33 cellular contexts compared by ENCODE assay signal in the genomic region with DNA sequence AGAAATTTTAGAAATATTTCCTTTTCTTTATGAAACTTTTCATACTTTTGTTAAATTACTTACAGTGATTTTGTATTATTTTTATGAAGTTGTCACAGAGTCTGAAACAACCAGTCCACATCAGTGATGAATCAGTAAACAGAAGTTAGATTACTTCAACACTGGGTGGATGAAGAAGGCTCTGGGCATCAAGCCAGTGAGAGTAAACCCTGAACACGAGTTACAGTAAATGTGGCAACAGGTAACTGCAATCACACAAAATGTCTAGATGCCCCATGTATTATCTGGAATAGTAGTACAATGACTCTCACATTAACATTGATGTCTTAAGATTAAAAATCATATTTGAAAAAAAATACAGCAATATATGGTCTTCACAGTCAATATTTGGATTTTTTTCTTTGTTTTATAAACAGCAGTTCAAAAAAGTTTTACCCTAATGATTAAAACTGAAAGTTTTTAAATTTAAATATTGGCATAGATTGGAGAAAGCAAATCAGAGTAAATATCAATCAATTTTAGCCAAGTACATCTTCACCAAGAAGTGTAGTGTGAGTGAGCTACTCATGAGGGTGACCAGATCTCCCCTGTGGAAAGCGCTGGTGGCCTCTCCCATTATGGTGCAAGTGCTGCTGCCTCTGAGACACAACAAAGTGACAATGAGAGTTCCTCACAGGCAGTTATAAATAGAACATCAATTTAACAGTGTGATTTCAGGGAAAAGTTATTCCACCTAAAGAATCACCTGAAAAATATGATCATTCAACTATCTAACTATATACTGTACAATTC.
DNase-seq lines count a peak whose midpoint lies in the region; ATAC-seq, FAIRE-seq and TF ChIP-seq lines count a peak whose summit lies in the region.
"Had no signal": no experiment of that assay in that cellular context is flagged by ENCODE, and none has a peak within 500 bp of the region (broad histone marks: within the 10 kb centered on the region; RNA-seq: fewer than 3 reads in every experiment).

No MANE protein-coding gene starts in this region.

- no peak for TF ChIP-seq RAD21 in HepG2 (CRISPR knock-in tag; IDR thresholded peaks at IDR 0.05)

- no peaks in the 10 kb centered on the region for H4K20me1 ChIP-seq in HepG2 (ENCODE audit: insufficient read depth, low read length)

- DNase-seq in MCF 10A (ENCODE audit: unreplicated experiment): peak; percentile 76
- DNase-seq in breast epithelium (ENCODE audit: low spot score in 2 of 2): no peak
- DNase-seq in epithelial cell of prostate (ENCODE audit: low read depth, low spot score): peak; percentile 46
- DNase-seq in HepG2 (ENCODE audit: low spot score): peak; percentile 72
- DNase-seq in RWPE1 (ENCODE audit: low spot score): no peak
- DNase-seq in WERI-Rb-1: no peak
- DNase-seq: 8988T; activated CD4-positive, alpha-beta T cell treated with anti-CD3 and anti-CD28 coated beads for 4 hours; activated naive CD4-positive, alpha-beta T cell treated with anti-CD3 and anti-CD28 coated beads, Interleukin-2, amount 10 ng/mL, durations not matched to agents 7 days and 5 days; amygdala; DMS79 treated with DMSO at 0.1 percent for 48 hours; effector memory CD4-positive, alpha-beta T cell; GF-D8; kidney glomerular epithelial cell; MG63; NCI-H1105; NCI-H1930; NCI-H526; nephron progenitor cell; ovary; SJCRH30; stimulated activated naive CD4-positive, alpha-beta T cell; SW 1271; upper lobe of right lung had no signal

- POLR2A ChIA-PET in MCF 10A (lab: Yijun Ruan, JAX): no interaction called here
- POLR2A ChIA-PET in HepG2 (lab: Yijun Ruan, JAX): no interaction called here
- POLR2A ChIA-PET in RWPE1 (lab: Yijun Ruan, JAX; ENCODE audit: low non-redundant PET): no interaction called here

- intact Hi-C loops in MCF 10A (cut with micrococcal nuclease): no loop called here
- intact Hi-C loops in breast epithelium (cut with DNase I; ENCODE audit: low total_unique reads): no loop called here
- intact Hi-C loops in HepG2 (cut with micrococcal nuclease; ENCODE audit: unreplicated experiment): no loop called here

- H3K4me2 ChIP-seq in HepG2 (ENCODE audit: low read depth, low read length): no peak overlapping the region
- H3K4me2 ChIP-seq: GM23338 had no signal

- no peaks in the 10 kb centered on the region for H3K79me2 ChIP-seq in HepG2 (ENCODE audit: insufficient read depth, low read length)

- H3K27ac ChIP-seq in breast epithelium: no peak overlapping the region
- no peak overlapping the region for H3K27ac ChIP-seq in epithelial cell of prostate
- no peak overlapping the region for H3K27ac ChIP-seq in HepG2 (ENCODE audit: extremely low read length, insufficient read depth, low read length)
- H3K27ac ChIP-seq in RWPE1: no peak overlapping the region
- no peak overlapping the region for H3K27ac ChIP-seq in WERI-Rb-1
- H3K27ac ChIP-seq: coronary artery, esophagus muscularis mucosa, ovary, Peyer's patch, SJCRH30, skin epidermis, upper lobe of right lung had no signal

- H3K9ac ChIP-seq in HepG2 (ENCODE audit: insufficient read depth, low read depth, low read length): no peak overlapping the region

- H3K9me3 ChIP-seq in breast epithelium (no peaks in the 10 kb centered on the region), HepG2 (ENCODE audit: low read length) (no peaks in the 10 kb centered on the region; the same call in 1 of the 2 replicates), WERI-Rb-1 (ENCODE audit: severe bottlenecking) (no peaks in the 10 kb centered on the region)
- H3K9me3 ChIP-seq: esophagus muscularis mucosa, MG63, ovary, Peyer's patch, SJCRH30, upper lobe of right lung had no signal

- ATAC-seq in HepG2: peak; percentile 47; the same call in 1 of the 3 replicates
- ATAC-seq in HG02623 (IDR thresholded peaks at IDR 0.05; ENCODE audit: unreplicated experiment): no peak
- ATAC-seq in HG03342 (IDR thresholded peaks at IDR 0.05; ENCODE audit: unreplicated experiment): no peak
- ATAC-seq: activated T-helper 17 cell treated with anti-CD3 and anti-CD28 coated beads, Interleukin-2, amount 50 U/mL, for 72 hours; GM23338; K562; upper lobe of right lung had no signal

- H3K27ac Mint-ChIP-seq in MCF 10A (ENCODE audit: low read depth, unreplicated experiment): no peak overlapping the region
- H3K27ac Mint-ChIP-seq: activated naive CD4-positive, alpha-beta T cell treated with anti-CD3 and anti-CD28 coated beads, Interleukin-2, amount 10 ng/mL, durations not matched to agents 7 days and 5 days; activated T-helper 17 cell treated with anti-CD3 and anti-CD28 coated beads, Interleukin-2, amount 50 U/mL, for 72 hours; GM23338; nephron progenitor cell had no signal

- in situ Hi-C loops in HepG2 (cut with HindIII; ENCODE audit: extremely low pct_ligation_motif_present, low pct_unique_long_range_greater_than_20kb): no loop called here

- H3K4me3 Mint-ChIP-seq in MCF 10A (ENCODE audit: unreplicated experiment): no peak overlapping the region
- H3K4me3 Mint-ChIP-seq: activated naive CD4-positive, alpha-beta T cell treated with anti-CD3 and anti-CD28 coated beads, Interleukin-2, amount 10 ng/mL, durations not matched to agents 7 days and 5 days; activated T-helper 17 cell treated with anti-CD3 and anti-CD28 coated beads, Interleukin-2, amount 50 U/mL, for 72 hours; GM23338; nephron progenitor cell had no signal

- no peak for TF ChIP-seq CTCF in MCF 10A (IDR thresholded peaks at IDR 0.05; ENCODE audit: unreplicated experiment)
- TF ChIP-seq CTCF in breast epithelium (IDR thresholded peaks at IDR 0.05): no peak
- no peak for TF ChIP-seq CTCF in HepG2 (CRISPR knock-in tag; IDR thresholded peaks at IDR 0.05)
- no peak for TF ChIP-seq CTCF in RWPE1 (conservative IDR thresholded peaks at IDR 0.05; ENCODE audit: low read depth)
- TF ChIP-seq CTCF in WERI-Rb-1 (IDR thresholded peaks at IDR 0.05; ENCODE audit: low read depth, low read length): no peak

- 55% methylated on average over 2 of the region's 2 CpGs for WGBS in HepG2 (ENCODE audit: low lambda C conversion rate)

- no peaks in the 10 kb centered on the region for H3K36me3 Mint-ChIP-seq in MCF 10A (ENCODE audit: insufficient read depth, unreplicated experiment)
- H3K36me3 Mint-ChIP-seq: activated naive CD4-positive, alpha-beta T cell treated with anti-CD3 and anti-CD28 coated beads, Interleukin-2, amount 10 ng/mL, durations not matched to agents 7 days and 5 days had no signal

- no peak for TF ChIP-seq EP300 in HepG2 (IDR thresholded peaks at IDR 0.05; ENCODE audit: low read depth in 2 of 2, low read length in 2 of 2)
- no peak for TF ChIP-seq EP300 in HepG2 (CRISPR knock-in tag; IDR thresholded peaks at IDR 0.05; ENCODE audit: borderline replicate concordance)

- CTCF ChIA-PET in MCF 10A (lab: Yijun Ruan, JAX) (no interaction called here), HepG2 (lab: Yijun Ruan, JAX; ENCODE audit: low intra/inter-chr PET ratio, low total read pairs) (no interaction called here), RWPE1 (lab: Yijun Ruan, JAX) (no interaction called here)

- H2AFZ ChIP-seq in HepG2 (ENCODE audit: low read length): no peak overlapping the region
- H2AFZ ChIP-seq: GM23338 had no signal

- FAIRE-seq in HepG2 (lab: Jason Lieb, UNC): no peak
- FAIRE-seq: K562 had no signal

- H3K4me1 ChIP-seq in breast epithelium (no peaks in the 10 kb centered on the region), HepG2 (ENCODE audit: insufficient read depth, low read length) (no peaks in the 10 kb centered on the region)
- H3K4me1 ChIP-seq: esophagus muscularis mucosa, Peyer's patch, SJCRH30, upper lobe of right lung had no signal

- H3K36me3 ChIP-seq in breast epithelium (no peaks in the 10 kb centered on the region), HepG2 (replicated peaks in 1 of 2; ENCODE audit: control insufficient read depth in 1 of 2, insufficient read depth in 2 of 2, low read length in 2 of 2) (no peaks in the 10 kb centered on the region), WERI-Rb-1 (no peaks in the 10 kb centered on the region)
- H3K36me3 ChIP-seq: esophagus muscularis mucosa, MG63, ovary, Peyer's patch, SJCRH30, upper lobe of right lung had no signal

- no peaks in the 10 kb centered on the region for H3K27me3 Mint-ChIP-seq in MCF 10A (ENCODE audit: insufficient read depth, unreplicated experiment)
- H3K27me3 Mint-ChIP-seq: activated naive CD4-positive, alpha-beta T cell treated with anti-CD3 and anti-CD28 coated beads, Interleukin-2, amount 10 ng/mL, durations not matched to agents 7 days and 5 days; activated T-helper 17 cell treated with anti-CD3 and anti-CD28 coated beads, Interleukin-2, amount 50 U/mL, for 72 hours had no signal

- no TSS peak for BruUV-seq in MCF 10A (replicated peaks; lab: Mats Ljungman, UMichigan)
- BruUV-seq in HepG2 (replicated peaks; lab: Mats Ljungman, UMichigan): no TSS peak

- H3K9me3 Mint-ChIP-seq in MCF 10A (ENCODE audit: unreplicated experiment): peaks cover 17% of the 10 kb centered on the region

- H3K27me3 ChIP-seq in breast epithelium: no peaks in the 10 kb centered on the region
- H3K27me3 ChIP-seq in HepG2 (ENCODE audit: control insufficient read depth in 1 of 2, insufficient read depth in 2 of 2, low read length in 2 of 2): no peaks in the 10 kb centered on the region
- no peaks in the 10 kb centered on the region for H3K27me3 ChIP-seq in WERI-Rb-1 (ENCODE audit: insufficient read depth, low read depth, severe bottlenecking)
- H3K27me3 ChIP-seq: esophagus muscularis mucosa, MG63, ovary, Peyer's patch, SJCRH30, upper lobe of right lung had no signal

- TF ChIP-seq POLR2A in breast epithelium (IDR thresholded peaks at IDR 0.05) (no peak), HepG2 (IDR thresholded peaks at IDR 0.05; ENCODE audit: insufficient read depth in 1 of 2, low read depth in 2 of 2, low read length in 2 of 2) (no peak)

- H3K4me1 Mint-ChIP-seq in MCF 10A (ENCODE audit: insufficient read depth, unreplicated experiment): no peaks in the 10 kb centered on the region
- H3K4me1 Mint-ChIP-seq: activated naive CD4-positive, alpha-beta T cell treated with anti-CD3 and anti-CD28 coated beads, Interleukin-2, amount 10 ng/mL, durations not matched to agents 7 days and 5 days; activated T-helper 17 cell treated with anti-CD3 and anti-CD28 coated beads, Interleukin-2, amount 50 U/mL, for 72 hours; GM23338; nephron progenitor cell had no signal

- H3K4me3 ChIP-seq in breast epithelium: no peak overlapping the region
- no peak overlapping the region for H3K4me3 ChIP-seq in HepG2 (replicated peaks in 1 of 3; ENCODE audit: insufficient read depth in 1 of 3, low read depth in 2 of 3, low read length in 3 of 3)
- H3K4me3 ChIP-seq in WERI-Rb-1 (ENCODE audit: low read depth, low read length): no peak overlapping the region
- H3K4me3 ChIP-seq: coronary artery, esophagus muscularis mucosa, GM23338, K562, MG63, ovary, Peyer's patch, SJCRH30, skin epidermis, upper lobe of right lung had no signal

TF ChIP-seq in HepG2, 621 proteins besides CTCF, POLR2A, EP300 and RAD21 (continues in another document):
- no peak for TF ChIP-seq ZNF460 (CRISPR knock-in tag; IDR thresholded peaks at IDR 0.05; ENCODE audit: borderline replicate concordance)

Comparison
In these comparisons a context has a peak if more than half of its experiments do, and no peak if none do; other contexts are left out.
1. DNase-seq: peak in MCF 10A (single experiment), epithelial cell of prostate (single experiment) and HepG2 (single experiment); none in breast epithelium (0 of 2), RWPE1 (single experiment) and WERI-Rb-1 (single experiment).